In the genomic region with DNA sequence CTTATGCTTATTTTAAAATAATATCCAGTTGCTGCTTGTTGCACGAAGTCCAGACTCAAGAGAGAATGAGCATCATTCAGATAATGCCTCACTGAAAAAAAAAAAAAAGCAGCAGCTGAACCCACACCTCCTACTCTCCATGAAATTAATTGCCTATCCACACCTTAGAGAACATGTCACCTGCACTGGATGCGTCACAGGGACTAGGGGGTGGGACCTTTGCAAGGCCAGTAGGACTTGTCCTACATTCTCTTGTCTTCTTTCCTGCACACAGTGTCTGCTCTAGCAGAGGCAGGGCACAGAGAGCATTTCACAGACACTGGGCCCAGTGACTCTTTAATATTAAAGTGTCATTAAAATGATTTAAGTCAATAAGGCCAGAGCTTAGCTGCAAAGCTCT, we compare ENCODE assay signal across 2 cellular contexts.
TF ChIP-seq lines count a peak whose summit lies in the region.

A gene with protein sequence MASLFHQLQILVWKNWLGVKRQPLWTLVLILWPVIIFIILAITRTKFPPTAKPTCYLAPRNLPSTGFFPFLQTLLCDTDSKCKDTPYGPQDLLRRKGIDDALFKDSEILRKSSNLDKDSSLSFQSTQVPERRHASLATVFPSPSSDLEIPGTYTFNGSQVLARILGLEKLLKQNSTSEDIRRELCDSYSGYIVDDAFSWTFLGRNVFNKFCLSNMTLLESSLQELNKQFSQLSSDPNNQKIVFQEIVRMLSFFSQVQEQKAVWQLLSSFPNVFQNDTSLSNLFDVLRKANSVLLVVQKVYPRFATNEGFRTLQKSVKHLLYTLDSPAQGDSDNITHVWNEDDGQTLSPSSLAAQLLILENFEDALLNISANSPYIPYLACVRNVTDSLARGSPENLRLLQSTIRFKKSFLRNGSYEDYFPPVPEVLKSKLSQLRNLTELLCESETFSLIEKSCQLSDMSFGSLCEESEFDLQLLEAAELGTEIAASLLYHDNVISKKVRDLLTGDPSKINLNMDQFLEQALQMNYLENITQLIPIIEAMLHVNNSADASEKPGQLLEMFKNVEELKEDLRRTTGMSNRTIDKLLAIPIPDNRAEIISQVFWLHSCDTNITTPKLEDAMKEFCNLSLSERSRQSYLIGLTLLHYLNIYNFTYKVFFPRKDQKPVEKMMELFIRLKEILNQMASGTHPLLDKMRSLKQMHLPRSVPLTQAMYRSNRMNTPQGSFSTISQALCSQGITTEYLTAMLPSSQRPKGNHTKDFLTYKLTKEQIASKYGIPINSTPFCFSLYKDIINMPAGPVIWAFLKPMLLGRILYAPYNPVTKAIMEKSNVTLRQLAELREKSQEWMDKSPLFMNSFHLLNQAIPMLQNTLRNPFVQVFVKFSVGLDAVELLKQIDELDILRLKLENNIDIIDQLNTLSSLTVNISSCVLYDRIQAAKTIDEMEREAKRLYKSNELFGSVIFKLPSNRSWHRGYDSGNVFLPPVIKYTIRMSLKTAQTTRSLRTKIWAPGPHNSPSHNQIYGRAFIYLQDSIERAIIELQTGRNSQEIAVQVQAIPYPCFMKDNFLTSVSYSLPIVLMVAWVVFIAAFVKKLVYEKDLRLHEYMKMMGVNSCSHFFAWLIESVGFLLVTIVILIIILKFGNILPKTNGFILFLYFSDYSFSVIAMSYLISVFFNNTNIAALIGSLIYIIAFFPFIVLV (N-terminal part only) (minus strand): TSS at position 161 of the 400 bp plus-strand sequence. CDS start 418 bp downstream, outside the sequence.

TF ChIP-seq in A549, 52 proteins besides CTCF, POLR2A, EP300 and RAD21:
- TF ChIP-seq HOXB13 (CRISPR knock-in tag; IDR thresholded peaks at IDR 0.05; ENCODE audit: low read depth) (no peak), CBX8 (IDR thresholded peaks at IDR 0.05) (no peak)

TF ChIP-seq in HCT116, 20 proteins besides CTCF, POLR2A, EP300 and RAD21:
- TF ChIP-seq SRF (IDR thresholded peaks at IDR 0.05; ENCODE audit: low read depth) = no peak
- TF ChIP-seq SP1 (IDR thresholded peaks at IDR 0.05; ENCODE audit: low read depth) = no peak
- TF ChIP-seq POLR2AphosphoS5 (IDR thresholded peaks at IDR 0.05; ENCODE audit: low read depth, low read length) = no peak
- TF ChIP-seq ZFX (IDR thresholded peaks at IDR 0.05) = no peak
